Comparison of ENCODE assay signal across 1 cellular context in genomic region chr20:33944914-33945313, GRCh38.
TF ChIP-seq lines count a peak whose summit lies in the region.

No MANE protein-coding gene starts in this region.

TF ChIP-seq in H1, 55 proteins besides CTCF, POLR2A, EP300 and RAD21 (continued from another document):
- TF ChIP-seq CHD7 (IDR thresholded peaks at IDR 0.05; ENCODE audit: insufficient replicate concordance, low read length) (no peak), RNF2 (IDR thresholded peaks at IDR 0.05; ENCODE audit: borderline replicate concordance, low read depth, low read length, missing control alignments, poor library complexity, severe bottlenecking) (no peak), TBP (IDR thresholded peaks at IDR 0.05; ENCODE audit: low read depth, low read length) (no peak), SIRT6 (IDR thresholded peaks at IDR 0.05; ENCODE audit: low read length) (no peak), GTF2F1 (IDR thresholded peaks at IDR 0.05; ENCODE audit: borderline replicate concordance, low read depth, low read length) (no peak), HDAC2 (IDR thresholded peaks at IDR 0.05; ENCODE audit: borderline replicate concordance in 1 of 2, low read depth in 2 of 2, low read length in 2 of 2) (no peak), CHD2 (IDR thresholded peaks at IDR 0.05; ENCODE audit: low read length) (no peak), KDM1A (IDR thresholded peaks at IDR 0.05; ENCODE audit: borderline replicate concordance, low read length) (no peak), CBX8 (IDR thresholded peaks at IDR 0.05; ENCODE audit: borderline replicate concordance, low read depth, low read length) (no peak), BCL11A (IDR thresholded peaks at IDR 0.05; ENCODE audit: low read depth in 2 of 2, low read length in 2 of 2) (no peak), FOSL1 (IDR thresholded peaks at IDR 0.05; ENCODE audit: insufficient read depth, low read depth, low read length) (no peak), RBBP5 (IDR thresholded peaks at IDR 0.05; ENCODE audit: borderline replicate concordance, low read depth, low read length) (no peak)
